ENCODE assay signal across 12 cellular contexts in genomic region chr14:103126873-103127304, GRCh38. TPM values are rescaled to one million over a fixed set of nuclear protein-coding genes. Genes with fewer than 3 reads are reported as not detected.
DNase-seq lines count a peak whose midpoint lies in the region; ATAC-seq and TF ChIP-seq lines count a peak whose summit lies in the region.
"Had no signal": no experiment of that assay in that cellular context is flagged by ENCODE, and none has a peak within 500 bp of the region (broad histone marks: within the 10 kb centered on the region; RNA-seq: fewer than 3 reads in every experiment).

No MANE protein-coding gene starts in this region.

- H3K4me1 Mint-ChIP-seq in osteocyte (ENCODE audit: unreplicated experiment): peaks cover 49% of the 10 kb centered on the region
- H3K4me1 Mint-ChIP-seq in CD4-positive, alpha-beta memory T cell: peaks cover 0 to 4% (median 2%) of the 10 kb centered on the region in 4 donors

- peak overlapping the region; percentile 24 for H3K27ac ChIP-seq in C4-2B
- H3K27ac ChIP-seq in CD4-positive, alpha-beta memory T cell (ENCODE audit: low read depth, low read length): no peak overlapping the region

- CTCF ChIA-PET in CD4-positive, alpha-beta memory T cell (lab: Charles Lee; ENCODE audit: partially characterized antibody): no interaction called here

- intact Hi-C loops in CD4-positive, alpha-beta memory T cell (cut with micrococcal nuclease): no loop called here

- H3K4me3 Mint-ChIP-seq in osteocyte (ENCODE audit: unreplicated experiment): no peak overlapping the region
- H3K4me3 Mint-ChIP-seq in CD4-positive, alpha-beta memory T cell: no peak overlapping the region
- H3K4me3 Mint-ChIP-seq: naive B cell had no signal

- peaks cover 12% of the 10 kb centered on the region for H3K4me1 ChIP-seq in CD4-positive, alpha-beta memory T cell (ENCODE audit: insufficient read depth, low read length)
- H3K4me1 ChIP-seq in HAP-1: peaks cover 11% of the 10 kb centered on the region

- no peak overlapping the region for H3K4me3 ChIP-seq in CD4-positive, alpha-beta memory T cell (ENCODE audit: low read length in 2 of 2)
- no peak overlapping the region for H3K4me3 ChIP-seq in HAP-1

- POLR2A ChIA-PET in CD4-positive, alpha-beta memory T cell (lab: Charles Lee; ENCODE audit: partially characterized antibody): no interaction called here

- H3K27me3 ChIP-seq in CD4-positive, alpha-beta memory T cell (ENCODE audit: insufficient read depth, low read length): peaks cover 6% of the 10 kb centered on the region
- no peaks in the 10 kb centered on the region for H3K27me3 ChIP-seq in HAP-1 (ENCODE audit: low read depth)

- H3K9me3 ChIP-seq in CD4-positive, alpha-beta memory T cell (ENCODE audit: control insufficient read depth in 1 of 2, low read length in 2 of 2): no peaks in the 10 kb centered on the region
- no peaks in the 10 kb centered on the region; the same call in 1 of the 2 replicates for H3K9me3 ChIP-seq in HAP-1

- H3K36me3 Mint-ChIP-seq in osteocyte (ENCODE audit: unreplicated experiment): no peaks in the 10 kb centered on the region
- no peaks in the 10 kb centered on the region for H3K36me3 Mint-ChIP-seq in CD4-positive, alpha-beta memory T cell
- H3K36me3 Mint-ChIP-seq: naive B cell had no signal

- peak; percentile 77 for DNase-seq in NCI-H748 (lab: John Stamatoyannopoulos, UW; ENCODE audit: unreplicated experiment)
- DNase-seq in globus pallidus (ENCODE audit: low spot score): peak; percentile 48
- no peak for DNase-seq in osteocyte (ENCODE audit: extremely low spot score, unreplicated experiment)
- DNase-seq in CD4-positive, alpha-beta memory T cell: no peak
- DNase-seq in stimulated activated naive CD8-positive, alpha-beta T cell treated with anti-CD3 and anti-CD28 coated beads, Interleukin-15, Interleukin-2, amounts not matched to agents 100 U/mL and 50 U/mL, for 24 hours: no peak
- DNase-seq in HAP-1 (ENCODE audit: low spot score in 2 of 2): no peak
- DNase-seq in HuH-7 (ENCODE audit: low spot score): no peak
- DNase-seq: Karpas-422, naive B cell, T-helper 9 cell had no signal

- no peaks in the 10 kb centered on the region for H3K36me3 ChIP-seq in CD4-positive, alpha-beta memory T cell (ENCODE audit: insufficient read depth, low read length)
- no peaks in the 10 kb centered on the region for H3K36me3 ChIP-seq in HAP-1 (replicated peaks)

- H3K27me3 Mint-ChIP-seq in osteocyte (ENCODE audit: unreplicated experiment): no peaks in the 10 kb centered on the region
- peaks cover 9 to 11% of the 10 kb centered on the region in 2 donors for H3K27me3 Mint-ChIP-seq in CD4-positive, alpha-beta memory T cell

- no peak for ATAC-seq in stimulated activated naive CD8-positive, alpha-beta T cell treated with anti-CD3 and anti-CD28 coated beads, Interleukin-15, Interleukin-2, amounts not matched to agents 100 U/mL and 50 U/mL, for 24 hours

- no peaks in the 10 kb centered on the region for H3K9me3 Mint-ChIP-seq in osteocyte (ENCODE audit: unreplicated experiment)
- H3K9me3 Mint-ChIP-seq in CD4-positive, alpha-beta memory T cell: no peaks in the 10 kb centered on the region

- in situ Hi-C loops in HAP-1 (cut with MboI; ENCODE audit: low sequenced_read_pairs): no loop called here

- no peak overlapping the region for H3K27ac Mint-ChIP-seq in osteocyte (ENCODE audit: unreplicated experiment)
- no peak overlapping the region for H3K27ac Mint-ChIP-seq in CD4-positive, alpha-beta memory T cell
- H3K27ac Mint-ChIP-seq: naive B cell had no signal

- peak; percentile 89 for TF ChIP-seq CTCF in C4-2B (conservative IDR thresholded peaks at IDR 0.05)
- peak; percentile 28 for TF ChIP-seq CTCF in osteocyte (IDR thresholded peaks at IDR 0.05)

RNA-seq across cellular contexts. Expression of gene TNFAIP2, which starts 3.6 kb away (rescaled TPM):
- 1.3 and 2.9 TPM in 2 replicates for total RNA-seq in osteocyte
- total RNA-seq in CD4-positive, alpha-beta memory T cell: 1 to 10 TPM; 5.1 to 5.8 TPM
- not detected for polyA plus RNA-seq in CD4-positive, alpha-beta memory T cell

RNA-seq across cellular contexts. Expression of gene EXOC3L4, which starts 32.4 kb away (rescaled TPM):
- 0.86 TPM in 1 of 2 replicates, not detected in the other for total RNA-seq in osteocyte
- not detected for total RNA-seq in CD4-positive, alpha-beta memory T cell
- not detected for polyA plus RNA-seq in CD4-positive, alpha-beta memory T cell
- total RNA-seq: temporal lobe had no signal

RNA-seq across cellular contexts. Expression of gene LBHD2, which starts 42.9 kb away (rescaled TPM):
- total RNA-seq in osteocyte: not detected in 2 replicates
- not detected for total RNA-seq in CD4-positive, alpha-beta memory T cell
- polyA plus RNA-seq in CD4-positive, alpha-beta memory T cell: not detected
- total RNA-seq: temporal lobe had no signal

Comparison
In these comparisons a context has a peak if more than half of its experiments do, and no peak if none do; other contexts are left out.
1. DNase-seq: peak in NCI-H748 (single experiment) and globus pallidus (single experiment); none in osteocyte (single experiment), CD4-positive, alpha-beta memory T cell (0 of 5), stimulated activated naive CD8-positive, alpha-beta T cell treated with anti-CD3 and anti-CD28 coated beads, Interleukin-15, Interleukin-2, amounts not matched to agents 100 U/mL and 50 U/mL, for 24 hours (single experiment), HAP-1 (0 of 2) and HuH-7 (single experiment).